ENCODE assay signal across 11 cellular contexts in the genomic region with DNA sequence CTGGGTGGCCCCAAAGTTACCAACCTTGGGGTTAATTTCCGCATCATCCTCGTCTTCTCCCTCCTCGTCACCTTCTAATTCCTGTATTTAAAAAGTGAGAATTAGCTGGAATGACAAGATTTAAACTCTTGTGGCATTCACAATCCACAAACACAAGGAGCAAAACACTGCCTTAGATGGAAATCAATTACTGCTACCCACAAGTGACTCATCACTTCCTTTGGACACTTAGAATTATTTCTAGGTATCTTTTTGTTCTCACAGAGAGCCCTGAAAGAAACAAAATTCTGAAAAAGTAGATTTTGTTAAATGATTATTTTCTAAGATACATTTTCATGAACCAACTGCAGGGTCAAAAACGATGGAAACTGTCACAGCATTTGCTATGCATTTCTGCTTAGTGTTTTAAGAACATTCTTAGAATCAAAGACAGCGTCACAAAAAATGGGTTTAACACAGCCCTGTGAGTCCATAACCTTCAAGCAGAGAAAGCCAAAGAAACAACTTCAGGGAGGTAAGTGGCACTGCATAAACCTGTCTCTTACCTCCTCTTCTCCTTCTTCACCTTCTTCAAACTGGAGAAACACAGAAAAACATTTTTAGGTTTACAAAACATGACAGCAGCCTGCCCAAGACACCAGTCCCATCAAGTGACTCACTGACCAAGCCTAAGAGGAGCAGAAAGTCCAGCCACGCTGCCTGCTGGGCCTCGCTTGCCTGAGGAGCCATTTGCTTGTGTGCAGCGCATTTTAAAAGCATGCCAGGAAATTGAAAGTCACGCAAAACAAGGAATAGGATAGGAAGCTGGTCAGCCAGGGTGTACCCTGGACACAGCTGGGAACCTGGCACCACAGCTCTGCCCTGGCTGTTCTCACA. TPM values are rescaled to one million over a fixed set of nuclear protein-coding genes. Genes with fewer than 3 reads are reported as not detected.
A peak's percentile ranks its signal among the peaks of the same experiment; 100 is the strongest.
DNase-seq lines count a peak whose midpoint lies in the region; ATAC-seq, FAIRE-seq and TF ChIP-seq lines count a peak whose summit lies in the region.
"Had no signal": no experiment of that assay in that cellular context is flagged by ENCODE, and none has a peak within 500 bp of the region (broad histone marks: within the 10 kb centered on the region; RNA-seq: fewer than 3 reads in every experiment).

No MANE protein-coding gene starts in this region.

- H4K20me1 ChIP-seq in keratinocyte (ENCODE audit: control insufficient read depth, extremely low read depth, insufficient read depth, low read length), result peaks cover 3% of the 10 kb centered on the region

- peaks cover 47 to 66% of the 10 kb centered on the region in 2 experiments for H3K36me3 ChIP-seq in keratinocyte (ENCODE audit: control insufficient read depth in 2 of 2, extremely low read depth in 1 of 2, insufficient read depth in 2 of 2, low read length in 2 of 2)
- H3K36me3 ChIP-seq in H7 (replicated peaks; ENCODE audit: control insufficient read depth, insufficient read depth, low read length), result peaks cover 56% of the 10 kb centered on the region
- peaks cover 5 to 14% of the 10 kb centered on the region in 2 donors for H3K36me3 ChIP-seq in aorta (ENCODE audit: control insufficient read depth in 1 of 2, insufficient read depth in 2 of 2, low read length in 1 of 2)

- DNase-seq in AG10803 (ENCODE audit: low read depth) (peak; percentile 60), HT1080 (ENCODE audit: low read depth) (peak; percentile 81), keratinocyte (ENCODE audit: low read depth, low spot score) (no peak), H7 (no peak), cerebellar cortex (ENCODE audit: low spot score) (no peak), aorta (no peak)
- DNase-seq in activated naive CD8-positive, alpha-beta T cell treated with anti-CD3 and anti-CD28 coated beads, Interleukin-2, amount 10 ng/mL, durations not matched to agents 7 days and 5 days, result no peak
- DNase-seq in activated CD4-positive, CD25-positive, alpha-beta regulatory T cell treated with anti-CD3 and anti-CD28 coated beads, Interleukin-2, amount 50 U/mL, for 72 hours, result no peak
- DNase-seq: DMS153, transverse colon had no signal

- H3K36me3 Mint-ChIP-seq in activated naive CD8-positive, alpha-beta T cell treated with anti-CD3 and anti-CD28 coated beads, Interleukin-2, amount 10 ng/mL, durations not matched to agents 7 days and 5 days, result peaks cover 35% of the 10 kb centered on the region

- no peak for ATAC-seq in activated naive CD8-positive, alpha-beta T cell treated with anti-CD3 and anti-CD28 coated beads, Interleukin-2, amount 10 ng/mL, durations not matched to agents 7 days and 5 days (ENCODE audit: low read depth)
- ATAC-seq in aorta (ENCODE audit: low FRiP score), result no peak

- no peaks in the 10 kb centered on the region for H3K9me1 ChIP-seq in keratinocyte (ENCODE audit: control insufficient read depth, extremely low read depth, insufficient read depth, low read length)

- H3K4me3 Mint-ChIP-seq in activated naive CD8-positive, alpha-beta T cell treated with anti-CD3 and anti-CD28 coated beads, Interleukin-2, amount 10 ng/mL, durations not matched to agents 7 days and 5 days, result peak overlapping the region; percentile 9
- H3K4me3 Mint-ChIP-seq: mesothelial cell of epicardium had no signal

- peak overlapping the region; percentile 4 for H3K27ac ChIP-seq in keratinocyte (ENCODE audit: control insufficient read depth, insufficient read depth, low read length)
- peak overlapping the region in 1 of 2 donors; percentile 16 for H3K27ac ChIP-seq in aorta (ENCODE audit: low read depth in 1 of 2, low read length in 2 of 2)

- intact Hi-C loops in aorta (cut with DNase I), result no loop called here

- peaks cover 6% of the 10 kb centered on the region for H3K79me2 ChIP-seq in keratinocyte (ENCODE audit: control insufficient read depth, insufficient read depth, low read length)

- WGBS in aorta, 2 donors, result 76 to 79% methylated on average over 9 of the region's 9 CpGs

- H3K27ac Mint-ChIP-seq in activated naive CD8-positive, alpha-beta T cell treated with anti-CD3 and anti-CD28 coated beads, Interleukin-2, amount 10 ng/mL, durations not matched to agents 7 days and 5 days, result peak overlapping the region; percentile 70
- H3K27ac Mint-ChIP-seq: mesothelial cell of epicardium had no signal

- dilution Hi-C loops in keratinocyte (cut with MboI; ENCODE audit: extremely low pct_ligation_motif_present, low sequenced_read_pairs), result no loop called here

- FAIRE-seq in keratinocyte (lab: Jason Lieb, UNC), result peak; percentile 77

- no peak overlapping the region for H3K9ac ChIP-seq in keratinocyte (ENCODE audit: control insufficient read depth, extremely low read depth, insufficient read depth, low read length)

- H3K27me3 ChIP-seq in keratinocyte (ENCODE audit: control insufficient read depth, extremely low read depth, insufficient read depth, low read length) (no peaks in the 10 kb centered on the region), H7 (ENCODE audit: control insufficient read depth, insufficient read depth, low read length) (no peaks in the 10 kb centered on the region), aorta (ENCODE audit: control insufficient read depth in 1 of 2, insufficient read depth in 2 of 2, low read length in 1 of 2) (no peaks in the 10 kb centered on the region)
- H3K27me3 ChIP-seq: transverse colon had no signal

- TF ChIP-seq CTCF in AG10803 (conservative IDR thresholded peaks at IDR 0.05; ENCODE audit: low read length) (no peak), keratinocyte (optimal IDR thresholded peaks at IDR 0.05 in 1 of 3, IDR thresholded peaks at IDR 0.05 in 1 of 3, conservative IDR thresholded peaks at IDR 0.05 in 1 of 3; ENCODE audit: extremely low read depth in 1 of 3, insufficient read depth in 2 of 3, low read length in 3 of 3) (no peak)

- H3K9me3 ChIP-seq in keratinocyte (ENCODE audit: control insufficient read depth, low read depth, low read length) (no peaks in the 10 kb centered on the region), aorta (ENCODE audit: control insufficient read depth, low read length) (no peaks in the 10 kb centered on the region)
- H3K9me3 ChIP-seq: transverse colon had no signal

- H3K4me1 Mint-ChIP-seq in activated naive CD8-positive, alpha-beta T cell treated with anti-CD3 and anti-CD28 coated beads, Interleukin-2, amount 10 ng/mL, durations not matched to agents 7 days and 5 days, result peaks cover 52% of the 10 kb centered on the region
- H3K4me1 Mint-ChIP-seq: mesothelial cell of epicardium had no signal

- H3K4me3 ChIP-seq in AG10803 (ENCODE audit: low read length) (no peak overlapping the region), keratinocyte (ENCODE audit: control insufficient read depth in 2 of 3, extremely low read depth in 1 of 3, insufficient read depth in 2 of 3, low read depth in 1 of 3, low read length in 3 of 3) (no peak overlapping the region), H7 (ENCODE audit: insufficient read depth, low read depth, low read length) (no peak overlapping the region), aorta (ENCODE audit: low read length in 2 of 2) (no peak overlapping the region)
- H3K4me3 ChIP-seq: transverse colon had no signal

- POLR2A ChIA-PET in activated naive CD8-positive, alpha-beta T cell treated with anti-CD3 and anti-CD28 coated beads, Interleukin-2, amount 10 ng/mL, durations not matched to agents 7 days and 5 days (lab: Charles Lee), result no interaction called here

- H3K4me1 ChIP-seq in keratinocyte (ENCODE audit: control insufficient read depth, extremely low read depth, insufficient read depth, low read length) (peaks cover 10% of the 10 kb centered on the region), aorta (ENCODE audit: control insufficient read depth in 1 of 2, insufficient read depth in 2 of 2, low read length in 2 of 2) (no peaks in the 10 kb centered on the region)

- no peak overlapping the region for H2AFZ ChIP-seq in keratinocyte (ENCODE audit: control insufficient read depth, low read length)

- H3K9me3 Mint-ChIP-seq in activated naive CD8-positive, alpha-beta T cell treated with anti-CD3 and anti-CD28 coated beads, Interleukin-2, amount 10 ng/mL, durations not matched to agents 7 days and 5 days, result no peaks in the 10 kb centered on the region
- H3K9me3 Mint-ChIP-seq: mesothelial cell of epicardium had no signal

- H3K4me2 ChIP-seq in keratinocyte (ENCODE audit: control insufficient read depth, extremely low read depth, insufficient read depth, low read depth, low read length), result no peak overlapping the region

- H3K27me3 Mint-ChIP-seq in activated naive CD8-positive, alpha-beta T cell treated with anti-CD3 and anti-CD28 coated beads, Interleukin-2, amount 10 ng/mL, durations not matched to agents 7 days and 5 days, result no peaks in the 10 kb centered on the region

RNA-seq across cellular contexts. Expression of a gene that starts 22.3 kb away (rescaled TPM):
- 71.3 and 193 TPM in 2 replicates for total RNA-seq in HT1080 (2014; rRNA removed; shearing (Covaris generic))
- polyA plus RNA-seq in HT1080 (2015; cell fraction: cytosol; rRNA removed), result 279 and 295 TPM in 2 replicates
- 40.8 and 82.2 TPM in 2 replicates for polyA plus RNA-seq in HT1080 (2015; cell fraction: nucleus; rRNA removed)
- under 1 TPM; 0.55 to 0.65 TPM for total RNA-seq in activated naive CD8-positive, alpha-beta T cell treated with anti-CD3 and anti-CD28 coated beads, Interleukin-2, amount 10 ng/mL, durations not matched to agents 7 days and 5 days
- polyA plus RNA-seq in keratinocyte, result 24.3 to 36.0 TPM (median 27.3 TPM) in 3 replicates
- 52.2 TPM for polyA plus RNA-seq in keratinocyte (2011; ENCODE audit: low read depth)
- 35.3 and 141 TPM in 2 replicates for polyA plus RNA-seq in keratinocyte (2011; cell fraction: cytosol; rRNA removed)
- 15.6 and 36.1 TPM in 2 replicates for polyA plus RNA-seq in keratinocyte (2011; cell fraction: nucleus; rRNA removed)
- polyA plus RNA-seq in keratinocyte (2012; ENCODE audit: low replicate concordance), result 80.5 and 153 TPM in 2 replicates
- 2.6 to 28.4 TPM (median 4.5 TPM) in 3 replicates for polyA minus RNA-seq in keratinocyte
- polyA minus RNA-seq in keratinocyte (2011; cell fraction: cytosol; rRNA and poly(A)+ RNA removed), result 91.1 TPM
- polyA minus RNA-seq in keratinocyte (2011; cell fraction: nucleus; rRNA and poly(A)+ RNA removed), result 12.3 and 12.4 TPM in 2 replicates
- total RNA-seq in H7 (2014; rRNA removed; shearing (Covaris generic)), result 5.1 and 13.1 TPM in 2 replicates
- total RNA-seq in aorta, result 1 to 10 TPM; 6.4 to 7.1 TPM
- 10 to 100 TPM in 1 of 2 donors, 1 to 10 TPM in 1; 7.4 to 17.2 TPM for polyA plus RNA-seq in aorta

RNA-seq across cellular contexts. Expression of a gene that starts 40.7 kb away (rescaled TPM):
- 113 and 119 TPM in 2 replicates for total RNA-seq in HT1080 (2014; rRNA removed; shearing (Covaris generic))
- polyA plus RNA-seq in HT1080 (2015; cell fraction: cytosol; rRNA removed), result 131 and 149 TPM in 2 replicates
- 148 and 163 TPM in 2 replicates for polyA plus RNA-seq in HT1080 (2015; cell fraction: nucleus; rRNA removed)
- total RNA-seq in activated naive CD8-positive, alpha-beta T cell treated with anti-CD3 and anti-CD28 coated beads, Interleukin-2, amount 10 ng/mL, durations not matched to agents 7 days and 5 days, result 100 to 1,000 TPM; 346 to 363 TPM
- polyA plus RNA-seq in keratinocyte (92.2 to 136 TPM (median 108 TPM) in 3 replicates), aorta (10 to 100 TPM; 65.4 to 66.9 TPM)
- 384 TPM for polyA plus RNA-seq in keratinocyte (2011; ENCODE audit: low read depth)
- polyA plus RNA-seq in keratinocyte (2011; cell fraction: cytosol; rRNA removed), result 104 and 177 TPM in 2 replicates
- 146 and 160 TPM in 2 replicates for polyA plus RNA-seq in keratinocyte (2011; cell fraction: nucleus; rRNA removed)
- 80.7 and 121 TPM in 2 replicates for polyA plus RNA-seq in keratinocyte (2012; ENCODE audit: low replicate concordance)
- 56.5 to 117 TPM (median 69.2 TPM) in 3 replicates for polyA minus RNA-seq in keratinocyte
- polyA minus RNA-seq in keratinocyte (2011; cell fraction: cytosol; rRNA and poly(A)+ RNA removed), result 68.1 TPM
- 46.6 and 92.2 TPM in 2 replicates for polyA minus RNA-seq in keratinocyte (2011; cell fraction: nucleus; rRNA and poly(A)+ RNA removed)
- total RNA-seq in H7 (2014; rRNA removed; shearing (Covaris generic)), result 140 and 142 TPM in 2 replicates
- 100 to 1,000 TPM in 1 of 2 donors, 10 to 100 TPM in 1; 99.5 to 109 TPM for total RNA-seq in aorta

Comparison
In these comparisons a context has a peak if more than half of its experiments do, and no peak if none do; other contexts are left out.
1. DNase-seq: peak in AG10803 (single experiment) and HT1080 (single experiment); none in activated naive CD8-positive, alpha-beta T cell treated with anti-CD3 and anti-CD28 coated beads, Interleukin-2, amount 10 ng/mL, durations not matched to agents 7 days and 5 days (single experiment), keratinocyte (single experiment), H7 (single experiment), cerebellar cortex (single experiment), aorta (0 of 2) and activated CD4-positive, CD25-positive, alpha-beta regulatory T cell treated with anti-CD3 and anti-CD28 coated beads, Interleukin-2, amount 50 U/mL, for 72 hours (single experiment).